Comparison of ENCODE assay signal across 12 cellular contexts in the genomic region with DNA sequence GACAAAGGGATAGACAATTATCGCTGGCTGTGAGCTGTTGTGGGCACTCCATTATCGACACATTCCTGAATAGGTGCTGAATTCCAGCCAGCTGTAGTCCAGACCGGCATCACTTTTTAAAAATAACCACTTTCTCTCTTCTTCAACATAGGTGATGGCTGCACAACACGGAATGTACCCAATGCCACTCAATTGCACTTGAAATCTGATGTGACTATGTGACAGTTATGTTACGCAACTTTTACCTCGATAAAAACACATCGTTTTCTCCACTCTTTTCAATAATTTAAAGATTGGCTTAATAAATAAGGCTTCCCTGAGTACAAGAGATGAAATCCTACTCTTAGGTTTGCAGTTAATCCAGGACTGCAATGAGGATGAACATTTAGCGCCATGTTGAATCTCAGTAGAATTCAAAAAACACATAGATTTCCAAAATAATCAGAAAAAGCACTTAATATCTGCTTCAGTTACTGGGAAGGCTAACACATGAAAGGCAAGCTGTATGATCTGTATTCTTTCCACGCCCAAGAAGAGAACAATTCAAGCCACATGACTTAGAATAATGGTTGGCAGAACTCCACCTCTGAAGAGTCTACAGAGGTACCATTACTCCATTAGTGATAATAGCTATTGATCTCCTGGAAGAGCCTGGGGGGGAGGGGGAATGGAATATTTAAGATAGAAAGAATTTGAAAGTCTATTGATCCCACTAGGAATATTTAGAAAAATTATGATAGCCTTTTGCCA. TPM values are rescaled to one million over a fixed set of nuclear protein-coding genes. Genes with fewer than 3 reads are reported as not detected.
DNase-seq lines count a peak whose midpoint lies in the region; ATAC-seq, FAIRE-seq and TF ChIP-seq lines count a peak whose summit lies in the region.
"Had no signal": no experiment of that assay in that cellular context is flagged by ENCODE, and none has a peak within 500 bp of the region (broad histone marks: within the 10 kb centered on the region; RNA-seq: fewer than 3 reads in every experiment).

No MANE protein-coding gene starts in this region.

- CTCF ChIA-PET in endothelial cell of umbilical vein (lab: Charles Lee), result interaction anchor here (1.0 to 1.4 kb wide), 2 partner anchors 37 to 43 kb away, joined by 3 read pairs; no protein-coding TSS in a partner anchor

- no peaks in the 10 kb centered on the region for H3K27me3 ChIP-seq in OCI-LY1 (ENCODE audit: insufficient read depth, low read length)
- no peaks in the 10 kb centered on the region for H3K27me3 ChIP-seq in endothelial cell of umbilical vein (ENCODE audit: control insufficient read depth in 2 of 2, insufficient read depth in 2 of 2, low read length in 2 of 2)
- H3K27me3 ChIP-seq in sigmoid colon, result no peaks in the 10 kb centered on the region
- H3K27me3 ChIP-seq: stomach had no signal

- peak overlapping the region; percentile 89 for H3K4me3 Mint-ChIP-seq in activated T-cell treated with anti-CD3 and anti-CD28 coated beads, Interleukin-2, amount 50 U/mL, for 24 hours
- no peak overlapping the region for H3K4me3 Mint-ChIP-seq in immature natural killer cell

- H3K27ac Mint-ChIP-seq in activated T-cell treated with anti-CD3 and anti-CD28 coated beads, Interleukin-2, amount 50 U/mL, for 24 hours, result peak overlapping the region; percentile 53
- H3K27ac Mint-ChIP-seq in immature natural killer cell, result no peak overlapping the region

- no peak overlapping the region for H3K9ac ChIP-seq in OCI-LY1 (ENCODE audit: low read length)
- H3K9ac ChIP-seq in endothelial cell of umbilical vein (replicated peaks; ENCODE audit: extremely low read depth, insufficient read depth, low read length), result no peak overlapping the region

- peaks cover 31% of the 10 kb centered on the region for H3K4me1 ChIP-seq in OCI-LY1 (ENCODE audit: insufficient read depth, low read length, severe bottlenecking)
- H3K4me1 ChIP-seq in endothelial cell of umbilical vein (ENCODE audit: control insufficient read depth, extremely low read depth, insufficient read depth, low read length), result peaks cover 27% of the 10 kb centered on the region
- H3K4me1 ChIP-seq in sigmoid colon, result peaks cover 4 to 75% (median 63%) of the 10 kb centered on the region in 4 donors

- H3K36me3 ChIP-seq in OCI-LY1 (ENCODE audit: insufficient read depth, low read length) (peaks cover 78% of the 10 kb centered on the region), endothelial cell of umbilical vein (ENCODE audit: control insufficient read depth in 2 of 2, extremely low read depth in 1 of 2, insufficient read depth in 2 of 2, low read length in 2 of 2) (peaks cover 3 to 9% of the 10 kb centered on the region in 2 experiments), sigmoid colon (peaks cover 0 to 13% (median 0%) of the 10 kb centered on the region in 4 donors)

- intact Hi-C loops in endothelial cell of umbilical vein (cut with micrococcal nuclease) (no loop called here), sigmoid colon (cut with DNase I) (loop anchor here (5.0 kb wide), 1 partner anchor 178 kb away; no protein-coding TSS in a partner anchor)

- POLR2A ChIA-PET in endothelial cell of umbilical vein (lab: Charles Lee), result no interaction called here

- TF ChIP-seq POLR2A in endothelial cell of umbilical vein (IDR thresholded peaks at IDR 0.05; ENCODE audit: low read depth, low read length), result no peak
- no peak for TF ChIP-seq POLR2A in sigmoid colon (IDR thresholded peaks at IDR 0.05)

- 92 to 97% methylated on average over 9 of the region's 9 CpGs for WGBS in sigmoid colon, 2 donors

- H3K27ac ChIP-seq in OCI-LY1 (ENCODE audit: low read depth, low read length, poor library complexity, severe bottlenecking), result no peak overlapping the region
- H3K27ac ChIP-seq in endothelial cell of umbilical vein (ENCODE audit: insufficient read depth, low read depth, low read length), result no peak overlapping the region
- peak overlapping the region in 2 of 4 donors; percentile 26 to 99 for H3K27ac ChIP-seq in sigmoid colon

- no peak for FAIRE-seq in endothelial cell of umbilical vein (lab: Jason Lieb, UNC)

- H3K79me2 ChIP-seq in OCI-LY1 (ENCODE audit: insufficient read depth, low read length) (peaks cover 85% of the 10 kb centered on the region), endothelial cell of umbilical vein (ENCODE audit: control insufficient read depth, insufficient read depth, low read length) (peaks cover 86% of the 10 kb centered on the region)

- BruUV-seq in endothelial cell of umbilical vein (replicated peaks; lab: Mats Ljungman, UMichigan), result no TSS peak

- no peak for TF ChIP-seq CTCF in OCI-LY1 (IDR thresholded peaks at IDR 0.05; ENCODE audit: low read length)
- TF ChIP-seq CTCF in endothelial cell of umbilical vein (IDR thresholded peaks at IDR 0.05; ENCODE audit: extremely low read depth in 1 of 2, insufficient read depth in 1 of 2, low read depth in 1 of 2, low read length in 2 of 2), result no peak
- no peak for TF ChIP-seq CTCF in sigmoid colon (IDR thresholded peaks at IDR 0.05)

- H3K4me2 ChIP-seq in OCI-LY1 (ENCODE audit: low read length), result peak overlapping the region; percentile 78; the same call in 1 of the 2 replicates
- peak overlapping the region; percentile 96 for H3K4me2 ChIP-seq in endothelial cell of umbilical vein (ENCODE audit: insufficient read depth, low read length)

- H4K20me1 ChIP-seq in OCI-LY1 (ENCODE audit: insufficient read depth, low read length), result peaks cover 7% of the 10 kb centered on the region
- peaks cover 34% of the 10 kb centered on the region for H4K20me1 ChIP-seq in endothelial cell of umbilical vein (replicated peaks; ENCODE audit: control insufficient read depth, extremely low read depth, insufficient read depth, low read length)

- no peaks in the 10 kb centered on the region for H3K27me3 Mint-ChIP-seq in activated T-cell treated with anti-CD3 and anti-CD28 coated beads, Interleukin-2, amount 50 U/mL, for 24 hours
- peaks cover 5 to 13% (median 10%) of the 10 kb centered on the region in 3 donors for H3K27me3 Mint-ChIP-seq in immature natural killer cell (ENCODE audit: low read depth in 3 of 3)

- dilution Hi-C loops in endothelial cell of umbilical vein (cut with MboI; ENCODE audit: extremely low pct_ligation_motif_present, low sequenced_read_pairs), result no loop called here

- ATAC-seq in HG02571 (IDR thresholded peaks at IDR 0.05; ENCODE audit: unreplicated experiment), result no peak

- peaks cover 78% of the 10 kb centered on the region for H3K36me3 Mint-ChIP-seq in activated T-cell treated with anti-CD3 and anti-CD28 coated beads, Interleukin-2, amount 50 U/mL, for 24 hours (ENCODE audit: low read depth)
- H3K36me3 Mint-ChIP-seq in immature natural killer cell, result peaks cover 3 to 5% (median 4%) of the 10 kb centered on the region in 3 donors

- H2AFZ ChIP-seq in OCI-LY1 (ENCODE audit: low read length) (no peak overlapping the region), endothelial cell of umbilical vein (ENCODE audit: low read depth, low read length) (no peak overlapping the region)

- H3F3A ChIP-seq in OCI-LY1 (ENCODE audit: insufficient read depth, low read length), result no peaks in the 10 kb centered on the region

- 0 out of 2 replicates have a peak, but pooled peaks cover 3% of the 10 kb centered on the region for H3K9me3 ChIP-seq in OCI-LY1 (ENCODE audit: low read length)
- no peaks in the 10 kb centered on the region for H3K9me3 ChIP-seq in endothelial cell of umbilical vein (replicated peaks; ENCODE audit: control insufficient read depth, insufficient read depth, low read length)
- no peaks in the 10 kb centered on the region for H3K9me3 ChIP-seq in sigmoid colon
- H3K9me3 ChIP-seq: stomach had no signal

- no peaks in the 10 kb centered on the region for H3K9me3 Mint-ChIP-seq in activated T-cell treated with anti-CD3 and anti-CD28 coated beads, Interleukin-2, amount 50 U/mL, for 24 hours
- no peaks in the 10 kb centered on the region for H3K9me3 Mint-ChIP-seq in immature natural killer cell

- no peaks in the 10 kb centered on the region for H3K9me2 ChIP-seq in OCI-LY1 (ENCODE audit: low read depth, low read length)

- no peak for DNase-seq in activated T-cell treated with anti-CD3 and anti-CD28 coated beads, Interleukin-2, amount 50 U/mL, for 24 hours
- DNase-seq in activated T-cell treated with anti-CD3 and anti-CD28 coated beads for 4 hours (no peak), endothelial cell of umbilical vein (ENCODE audit: low read depth, low spot score) (no peak), sigmoid colon (peak; percentile 18), immature natural killer cell (no peak), HuH-7.5 (ENCODE audit: low spot score) (no peak)
- DNase-seq: NCI-H187; NK-92 treated with Interleukin-12 subunit alpha and Interleukin-12 subunit beta, amount 100 ng/mL, for 24 hours; stimulated activated CD4-positive, alpha-beta T cell treated with anti-CD3 and anti-CD28 coated beads, Interleukin-2, amount 100 ng/mL, for 48 hours; stomach had no signal

- no peaks in the 10 kb centered on the region for H3K9me1 ChIP-seq in endothelial cell of umbilical vein (replicated peaks; ENCODE audit: control insufficient read depth, extremely low read depth, insufficient read depth, low read length)

- H3K4me3 ChIP-seq in OCI-LY1 (ENCODE audit: low read depth, low read length, poor library complexity, severe bottlenecking) (no peak overlapping the region), endothelial cell of umbilical vein (replicated peaks in 1 of 3; ENCODE audit: insufficient read depth in 1 of 3, low read depth in 1 of 3, low read length in 3 of 3) (no peak overlapping the region), sigmoid colon (no peak overlapping the region)
- H3K4me3 ChIP-seq: stomach had no signal

- no peak for TF ChIP-seq EP300 in sigmoid colon (IDR thresholded peaks at IDR 0.05)

- H3K4me1 Mint-ChIP-seq in activated T-cell treated with anti-CD3 and anti-CD28 coated beads, Interleukin-2, amount 50 U/mL, for 24 hours (ENCODE audit: low read depth), result peaks cover 73% of the 10 kb centered on the region
- H3K4me1 Mint-ChIP-seq in immature natural killer cell, result peaks cover 48 to 55% of the 10 kb centered on the region in 2 donors

RNA-seq across cellular contexts. Expression of a gene that starts 3.6 kb away (rescaled TPM):
- total RNA-seq in endothelial cell of umbilical vein (199 and 205 TPM in 2 replicates), sigmoid colon (10 to 100 TPM; 42.5 to 59.0 (median 52.3) TPM)
- polyA plus RNA-seq in endothelial cell of umbilical vein (41.3 and 55.6 TPM in 2 replicates), sigmoid colon (10 to 100 TPM; 45.6 to 64.0 (median 62.4) TPM), immature natural killer cell (1 to 10 TPM; 1.1 to 3.2 (median 1.4) TPM)
- polyA plus RNA-seq in endothelial cell of umbilical vein (2011; cell fraction: cytosol; rRNA removed), result 62.4 and 66.2 TPM in 2 replicates
- polyA plus RNA-seq in endothelial cell of umbilical vein (2011; cell fraction: nucleus; rRNA removed), result 38.7 and 46.1 TPM in 2 replicates
- 145 and 187 TPM in 2 replicates for polyA plus RNA-seq in endothelial cell of umbilical vein (2012)
- polyA minus RNA-seq in endothelial cell of umbilical vein, result 94.8 and 112 TPM in 2 replicates
- polyA minus RNA-seq in endothelial cell of umbilical vein (2011; cell fraction: cytosol; rRNA and poly(A)+ RNA removed), result 82.6 TPM
- 34.6 and 36.4 TPM in 2 replicates for polyA minus RNA-seq in endothelial cell of umbilical vein (2011; cell fraction: nucleus; rRNA and poly(A)+ RNA removed)

RNA-seq across cellular contexts. Expression of a gene that starts 52.7 kb away (rescaled TPM):
- total RNA-seq in endothelial cell of umbilical vein, result 1,711 and 1,748 TPM in 2 replicates
- polyA plus RNA-seq in endothelial cell of umbilical vein, result 3,130 and 5,305 TPM in 2 replicates
- polyA plus RNA-seq in endothelial cell of umbilical vein (2011; cell fraction: cytosol; rRNA removed), result 1,445 and 1,938 TPM in 2 replicates
- 390 and 520 TPM in 2 replicates for polyA plus RNA-seq in endothelial cell of umbilical vein (2011; cell fraction: nucleus; rRNA removed)
- polyA plus RNA-seq in endothelial cell of umbilical vein (2012), result 685 and 1,218 TPM in 2 replicates
- polyA minus RNA-seq in endothelial cell of umbilical vein, result 292 and 359 TPM in 2 replicates
- 138 TPM for polyA minus RNA-seq in endothelial cell of umbilical vein (2011; cell fraction: cytosol; rRNA and poly(A)+ RNA removed)
- polyA minus RNA-seq in endothelial cell of umbilical vein (2011; cell fraction: nucleus; rRNA and poly(A)+ RNA removed), result 63.3 and 204 TPM in 2 replicates
- 1,000 to 10,000 TPM in 3 of 4 donors, 100 to 1,000 TPM in 1; 929 to 2,528 (median 1,357) TPM for total RNA-seq in sigmoid colon
- 100 to 1,000 TPM; 202 to 340 (median 208) TPM for polyA plus RNA-seq in sigmoid colon
- 10 to 100 TPM; 11.2 to 49.8 (median 34.6) TPM for polyA plus RNA-seq in immature natural killer cell

RNA-seq across cellular contexts. Expression of a gene that starts 54.3 kb away (rescaled TPM):
- total RNA-seq in endothelial cell of umbilical vein (0.39 and 0.46 TPM in 2 replicates), sigmoid colon (1 to 10 TPM in 1 of 4 donors, under 1 TPM in 1, not detected in 2; 0.71 to 3.6 TPM)
- polyA plus RNA-seq in endothelial cell of umbilical vein (0.88 and 1.1 TPM in 2 replicates), sigmoid colon (1 to 10 TPM in 1 of 3 donors, under 1 TPM in 1, not detected in 1; 0.47 to 1.2 TPM), immature natural killer cell (under 1 TPM in 2 of 3 donors, not detected in 1; 0.46 to 0.66 TPM)
- 0.59 TPM in 2 replicates for polyA plus RNA-seq in endothelial cell of umbilical vein (2011; cell fraction: cytosol; rRNA removed)
- polyA plus RNA-seq in endothelial cell of umbilical vein (2011; cell fraction: nucleus; rRNA removed), result 0.26 and 0.38 TPM in 2 replicates
- 0.37 and 0.68 TPM in 2 replicates for polyA plus RNA-seq in endothelial cell of umbilical vein (2012)
- polyA minus RNA-seq in endothelial cell of umbilical vein, result 0.30 and 0.53 TPM in 2 replicates
- 1.7 TPM for polyA minus RNA-seq in endothelial cell of umbilical vein (2011; cell fraction: cytosol; rRNA and poly(A)+ RNA removed)
- polyA minus RNA-seq in endothelial cell of umbilical vein (2011; cell fraction: nucleus; rRNA and poly(A)+ RNA removed), result not detected in 2 replicates

Comparison
In these comparisons a context has a peak if more than half of its experiments do, and no peak if none do; other contexts are left out.
1. RNA of a gene that starts 3.6 kb away (polyA plus RNA-seq): 45.6 to 64.0 TPM in sigmoid colon and 38.7 to 187 TPM in endothelial cell of umbilical vein; 1.1 to 3.2 TPM in immature natural killer cell; every median in the first group is over 4 times any median in the second.